Comparison of ENCODE assay signal across 14 cellular contexts in genomic region chr2:55416826-55417568, GRCh38. TPM values are rescaled to one million over a fixed set of nuclear protein-coding genes. Genes with fewer than 3 reads are reported as not detected.
DNase-seq lines count a peak whose midpoint lies in the region; ATAC-seq, FAIRE-seq and TF ChIP-seq lines count a peak whose summit lies in the region.
"Had no signal": no experiment of that assay in that cellular context is flagged by ENCODE, and none has a peak within 500 bp of the region (broad histone marks: within the 10 kb centered on the region; RNA-seq: fewer than 3 reads in every experiment).

No MANE protein-coding gene starts in this region.

- H3K9ac ChIP-seq in K562 (ENCODE audit: insufficient read depth in 1 of 2, low read depth in 2 of 2, low read length in 2 of 2), result peak overlapping the region; percentile 38 to 85; a peak in 3 of 4 replicates

- no peaks in the 10 kb centered on the region for H3K9me3 Mint-ChIP-seq in Calu3 (ENCODE audit: low read depth, unreplicated experiment)
- H3K9me3 Mint-ChIP-seq in naive thymus-derived CD4-positive, alpha-beta T cell, result peaks cover 0 to 3% (median 0%) of the 10 kb centered on the region in 11 donors
- H3K9me3 Mint-ChIP-seq in activated CD8-positive, alpha-beta T cell treated with anti-CD3 and anti-CD28 coated beads for 36 hours, result no peaks in the 10 kb centered on the region
- H3K9me3 Mint-ChIP-seq: IgD-negative memory B cell had no signal

- peaks cover 19% of the 10 kb centered on the region for H3K4me1 Mint-ChIP-seq in Calu3 (ENCODE audit: low read depth, unreplicated experiment)
- H3K4me1 Mint-ChIP-seq in naive thymus-derived CD4-positive, alpha-beta T cell, result peaks cover 5 to 49% (median 41%) of the 10 kb centered on the region in 7 donors
- peaks cover 28% of the 10 kb centered on the region for H3K4me1 Mint-ChIP-seq in activated CD8-positive, alpha-beta T cell treated with anti-CD3 and anti-CD28 coated beads for 36 hours (ENCODE audit: low read depth)

- no peaks in the 10 kb centered on the region for H3K27me3 Mint-ChIP-seq in Calu3 (ENCODE audit: unreplicated experiment)
- peaks cover 0 to 20% (median 0%) of the 10 kb centered on the region in 5 donors for H3K27me3 Mint-ChIP-seq in naive thymus-derived CD4-positive, alpha-beta T cell
- no peaks in the 10 kb centered on the region for H3K27me3 Mint-ChIP-seq in activated CD8-positive, alpha-beta T cell treated with anti-CD3 and anti-CD28 coated beads for 36 hours
- H3K27me3 Mint-ChIP-seq: activated naive CD8-positive, alpha-beta T cell; IgD-negative memory B cell had no signal

- TF ChIP-seq CTCF in Calu3 (IDR thresholded peaks at IDR 0.05; ENCODE audit: unreplicated experiment), result no peak
- TF ChIP-seq CTCF in K562 (IDR thresholded peaks at IDR 0.05 in 2 of 3, conservative IDR thresholded peaks at IDR 0.05 in 1 of 3; ENCODE audit: insufficient read depth in 2 of 3, low read depth in 1 of 3, low read length in 3 of 3), result no peak
- no peak for TF ChIP-seq CTCF in activated CD8-positive, alpha-beta T cell treated with anti-CD3 and anti-CD28 coated beads for 36 hours (IDR thresholded peaks at IDR 0.05)

- 5% methylated on average over 5 of the region's 5 CpGs for WGBS in K562 (ENCODE audit: insufficient coverage, low coverage, missing lambda C conversion rate)

- peaks cover 74% of the 10 kb centered on the region for H3K79me2 ChIP-seq in K562 (ENCODE audit: control insufficient read depth, insufficient read depth, low read length)

- in situ Hi-C loops in K562 (cut with MboI), result no loop called here

- CTCF ChIA-PET in Calu3 (lab: Charles Lee) (no interaction called here), K562 (lab: Yijun Ruan, JAX; ENCODE audit: low intra/inter-chr PET ratio) (no interaction called here)
- CTCF ChIA-PET in naive thymus-derived CD4-positive, alpha-beta T cell (lab: Charles Lee), result interaction anchor here (0.5 to 1.0 kb wide), 2 partner anchors 14 to 194 kb away, joined by 3 to 4 read pairs; no protein-coding TSS in a partner anchor
- CTCF ChIA-PET in activated CD8-positive, alpha-beta T cell treated with anti-CD3 and anti-CD28 coated beads for 36 hours (lab: Charles Lee), result interaction anchor here (1.6 kb wide), 1 partner anchor 15 kb away, joined by 4 read pairs; no protein-coding TSS in a partner anchor

- H3K4me3 ChIP-seq in MG63 (peak overlapping the region; percentile 91), K562 (peak overlapping the region; percentile 91)
- H3K4me3 ChIP-seq in naive thymus-derived CD4-positive, alpha-beta T cell (ENCODE audit: low read length), result no peak overlapping the region

- no TSS peak for BruUV-seq in Calu3 (replicated peaks; lab: Mats Ljungman, UMichigan)
- no TSS peak for BruUV-seq in K562 (replicated peaks; lab: Mats Ljungman, UMichigan)

- TF ChIP-seq POLR2A in K562 (conservative IDR thresholded peaks at IDR 0.05), result no peak

- peak overlapping the region; percentile 96 for H3K4me3 Mint-ChIP-seq in Calu3 (ENCODE audit: low read depth, unreplicated experiment)
- no peak overlapping the region for H3K4me3 Mint-ChIP-seq in naive thymus-derived CD4-positive, alpha-beta T cell
- no peak overlapping the region for H3K4me3 Mint-ChIP-seq in activated CD8-positive, alpha-beta T cell treated with anti-CD3 and anti-CD28 coated beads for 36 hours

- no peak for TF ChIP-seq EP300 in K562 (IDR thresholded peaks at IDR 0.05; ENCODE audit: low read length)

- no peak for DNase-seq in Calu3
- no peak for DNase-seq in MG63
- DNase-seq in K562 (ENCODE audit: extremely low read depth in 1 of 4, low spot score in 3 of 4), result no peak
- DNase-seq in naive thymus-derived CD4-positive, alpha-beta T cell, result no peak
- DNase-seq in substantia nigra (lab: John Stamatoyannopoulos, UW), result no peak
- DNase-seq in activated CD8-positive, alpha-beta T cell treated with anti-CD3 and anti-CD28 coated beads for 36 hours, result no peak
- DNase-seq: activated CD4-positive, alpha-beta T cell treated with anti-CD3 and anti-CD28 coated beads for 1 hour; EL; NCI-H526 treated with DMSO at 0.1 percent for 48 hours had no signal

- no peaks in the 10 kb centered on the region for H3K9me3 ChIP-seq in MG63
- H3K9me3 ChIP-seq in K562 (replicated peaks; ENCODE audit: control insufficient read depth, insufficient read depth, low read depth, low read length), result no peaks in the 10 kb centered on the region
- no peaks in the 10 kb centered on the region for H3K9me3 ChIP-seq in naive thymus-derived CD4-positive, alpha-beta T cell (ENCODE audit: control insufficient read depth in 2 of 3, low read length in 3 of 3)

- H3K27ac ChIP-seq in K562 (ENCODE audit: extremely low read depth, low read depth, low read length) (peak overlapping the region; percentile 29; the same call in 2 of the 3 replicates), substantia nigra (ENCODE audit: low read depth, low read length, poor library complexity, severe bottlenecking) (no peak overlapping the region)
- H3K27ac ChIP-seq in naive thymus-derived CD4-positive, alpha-beta T cell (ENCODE audit: low read depth, low read length), result no peak overlapping the region

- no peaks in the 10 kb centered on the region for H3K9me1 ChIP-seq in K562 (ENCODE audit: control insufficient read depth, insufficient read depth, low read length)

- no peak overlapping the region for H3K27ac Mint-ChIP-seq in Calu3 (ENCODE audit: unreplicated experiment)
- peak overlapping the region in 5 of 9 donors; percentile 20 to 85 (median 35) for H3K27ac Mint-ChIP-seq in naive thymus-derived CD4-positive, alpha-beta T cell
- no peak overlapping the region for H3K27ac Mint-ChIP-seq in activated CD8-positive, alpha-beta T cell treated with anti-CD3 and anti-CD28 coated beads for 36 hours
- H3K27ac Mint-ChIP-seq: activated naive CD8-positive, alpha-beta T cell had no signal

- intact Hi-C loops in Calu3 (cut with micrococcal nuclease; ENCODE audit: unreplicated experiment) (loop anchor here (5.0 kb wide), 2 partner anchors 50 to 115 kb away; no protein-coding TSS in a partner anchor), K562 (cut with micrococcal nuclease) (loop anchor here (5.0 kb wide), 7 partner anchors 50 to 370 kb away; partner anchors contain the start of genes CFAP36, CLHC1, MTIF2 and PPP4R3B)
- intact Hi-C loops in naive thymus-derived CD4-positive, alpha-beta T cell (cut with micrococcal nuclease), result loop anchor here (5.0 to 10.0 kb wide), 7 partner anchors 135 to 1650 kb away; partner anchors contain the start of genes CHAC2 (in 1 of the 2), CLHC1 (in 1 of the 2), EML6 (in 1 of the 2) and PNPT1 (in 1 of the 2)
- intact Hi-C loops in activated CD8-positive, alpha-beta T cell treated with anti-CD3 and anti-CD28 coated beads for 36 hours (cut with micrococcal nuclease), result loop anchor here (5.0 kb wide), 1 partner anchor 365 kb away; the partner anchor contains the start of gene RTN4

- H3K36me3 ChIP-seq in MG63, result peaks cover 4% of the 10 kb centered on the region
- peaks cover 27% of the 10 kb centered on the region; the same call in 2 of the 3 replicates for H3K36me3 ChIP-seq in K562 (ENCODE audit: control insufficient read depth, insufficient read depth, low read length)
- no peaks in the 10 kb centered on the region for H3K36me3 ChIP-seq in naive thymus-derived CD4-positive, alpha-beta T cell (ENCODE audit: control insufficient read depth in 2 of 3, insufficient read depth in 3 of 3, low read length in 3 of 3)

- no peak for ATAC-seq in K562
- no peak for ATAC-seq in naive thymus-derived CD4-positive, alpha-beta T cell
- ATAC-seq in GM21619 (IDR thresholded peaks at IDR 0.05; ENCODE audit: unreplicated experiment), result no peak
- ATAC-seq in activated CD8-positive, alpha-beta T cell treated with anti-CD3 and anti-CD28 coated beads for 36 hours, result no peak
- no peak for ATAC-seq in HG03378 (IDR thresholded peaks at IDR 0.05; ENCODE audit: unreplicated experiment)

- no peak for FAIRE-seq in K562 (lab: Jason Lieb, UNC)
- FAIRE-seq: frontal cortex had no signal

- peaks cover 4 to 11% of the 10 kb centered on the region in 2 experiments for H3K4me1 ChIP-seq in K562 (replicated peaks in 1 of 2; ENCODE audit: control insufficient read depth in 2 of 2, insufficient read depth in 2 of 2, low read length in 2 of 2)
- peaks cover 0 to 6% of the 10 kb centered on the region in 2 donors for H3K4me1 ChIP-seq in naive thymus-derived CD4-positive, alpha-beta T cell (ENCODE audit: control insufficient read depth in 2 of 2, insufficient read depth in 2 of 2, low read length in 2 of 2)

- peaks cover 42% of the 10 kb centered on the region for H3K36me3 Mint-ChIP-seq in Calu3 (ENCODE audit: insufficient read depth, unreplicated experiment)
- peaks cover 0 to 3% (median 0%) of the 10 kb centered on the region in 5 donors for H3K36me3 Mint-ChIP-seq in naive thymus-derived CD4-positive, alpha-beta T cell
- no peaks in the 10 kb centered on the region for H3K36me3 Mint-ChIP-seq in activated CD8-positive, alpha-beta T cell treated with anti-CD3 and anti-CD28 coated beads for 36 hours (ENCODE audit: low read depth)
- H3K36me3 Mint-ChIP-seq: activated naive CD8-positive, alpha-beta T cell had no signal

- TF ChIP-seq RAD21 in K562 (CRISPR knock-in tag; conservative IDR thresholded peaks at IDR 0.05 in 1 of 2, IDR thresholded peaks at IDR 0.05 in 1 of 2), result no peak

- H3K4me2 ChIP-seq in K562 (ENCODE audit: insufficient read depth, low read length), result peak overlapping the region; percentile 83

- H3K27me3 ChIP-seq in MG63 (no peaks in the 10 kb centered on the region), K562 (ENCODE audit: control insufficient read depth in 2 of 2, insufficient read depth in 2 of 2, low read length in 2 of 2) (no peaks in the 10 kb centered on the region)
- no peaks in the 10 kb centered on the region for H3K27me3 ChIP-seq in naive thymus-derived CD4-positive, alpha-beta T cell (ENCODE audit: control insufficient read depth in 2 of 2, insufficient read depth in 2 of 2, low read length in 2 of 2)

- POLR2A ChIA-PET in K562 (lab: Yijun Ruan, JAX), result interaction anchor here (0.9 to 1.7 kb wide), 3 partner anchors 10 to 93 kb away, joined by 3 to 5 read pairs (median 3); no protein-coding TSS in a partner anchor
- POLR2A ChIA-PET in naive thymus-derived CD4-positive, alpha-beta T cell (lab: Charles Lee), result interaction anchor here (0.9 kb wide), 1 partner anchor 201 kb away, joined by 3 read pairs; no protein-coding TSS in a partner anchor
- POLR2A ChIA-PET in activated CD8-positive, alpha-beta T cell treated with anti-CD3 and anti-CD28 coated beads for 36 hours (lab: Charles Lee), result interaction anchor here (0.6 kb wide), 1 partner anchor 175 kb away, joined by 3 read pairs; no protein-coding TSS in a partner anchor

- H4K20me1 ChIP-seq in K562 (replicated peaks; ENCODE audit: control insufficient read depth, insufficient read depth, low read length), result no peaks in the 10 kb centered on the region

- H2AFZ ChIP-seq in K562 (ENCODE audit: low read depth, low read length), result no peak overlapping the region

RNA-seq across cellular contexts. Expression of gene CCDC88A, which starts 2.7 kb away (rescaled TPM):
- total RNA-seq in Calu3 (2022) (45.5 and 49.7 TPM in 2 replicates), K562 (2014; rRNA removed) (43.9 and 50.8 TPM in 2 replicates), K562 (2014; rRNA removed; fragmentation: Illumina TruSeq; extraction: Trizol) (98.2 and 102 TPM in 2 replicates), K562 (2015; rRNA removed; fragmentation: Illumina TruSeq; extraction: Trizol) (88.3 and 102 TPM in 2 replicates), K562 (2021) (65.6 and 68.8 TPM in 2 replicates)
- total RNA-seq in MG63 (2014; rRNA removed; shearing (Covaris generic); ENCODE audit: low replicate concordance), result 11.8 and 28.3 TPM in 2 replicates
- 92.0 and 356 TPM in 2 replicates for total RNA-seq in K562 (2011; cell fraction: chromatin; rRNA removed; ENCODE audit: low replicate concordance)
- total RNA-seq in K562 (2011; cell fraction: nucleolus; rRNA removed), result 44.2 and 71.7 TPM in 2 replicates
- 155 and 284 TPM in 2 replicates for total RNA-seq in K562 (2011; cell fraction: nucleoplasm; rRNA removed)
- polyA plus RNA-seq in K562 (2011; rRNA removed) (63.8 and 71.5 TPM in 2 replicates), K562 (2014; fragmentation: Illumina TruSeq; extraction: Trizol) (45.6 and 55.6 TPM in 2 replicates), K562 (2014; fragmentation: Nextera tagmentation; extraction: Ambion mirVana) (10 to 100 TPM; 29.3 to 30.3 TPM), K562 (2014; rRNA removed) (30.5 and 33.5 TPM in 2 replicates)
- polyA plus RNA-seq in K562 (2011; cell fraction: cytosol; rRNA removed), result 15.1 and 24.2 TPM in 2 replicates
- polyA plus RNA-seq in K562 (2011; cell fraction: nucleus; rRNA removed), result 61.4 and 72.4 TPM in 2 replicates
- 32.7 and 34.8 TPM in 2 replicates for polyA plus RNA-seq in K562 (2012)
- polyA minus RNA-seq in K562 (2011; rRNA and poly(A)+ RNA removed), result 209 and 231 TPM in 2 replicates
- 44.0 and 48.9 TPM in 2 replicates for polyA minus RNA-seq in K562 (2011; cell fraction: cytosol; rRNA and poly(A)+ RNA removed)
- 93.4 and 163 TPM in 2 replicates for polyA minus RNA-seq in K562 (2011; cell fraction: nucleus; rRNA and poly(A)+ RNA removed)
- 10 to 100 TPM in 4 of 5 experiments, 1 to 10 TPM in 1; 9.9 to 53.3 (median 15.9) TPM for total RNA-seq in naive thymus-derived CD4-positive, alpha-beta T cell
- polyA plus RNA-seq in naive thymus-derived CD4-positive, alpha-beta T cell, result 1 to 10 TPM; 1.2 to 5.1 TPM
- total RNA-seq in activated CD8-positive, alpha-beta T cell treated with anti-CD3 and anti-CD28 coated beads for 36 hours, result 10 to 100 TPM; 14.8 to 15.8 TPM

Comparison
In these comparisons a context has a peak if more than half of its experiments do, and no peak if none do; other contexts are left out.
1. H3K27ac Mint-ChIP-seq: peak in naive thymus-derived CD4-positive, alpha-beta T cell (5 of 9); none in Calu3 (single experiment) and activated CD8-positive, alpha-beta T cell treated with anti-CD3 and anti-CD28 coated beads for 36 hours (single experiment).
2. CTCF ChIA-PET loops: an anchor here in naive thymus-derived CD4-positive, alpha-beta T cell (0.5 to 1.0 kb wide) and activated CD8-positive, alpha-beta T cell treated with anti-CD3 and anti-CD28 coated beads for 36 hours (1.6 kb wide); none called in Calu3 and K562.